In the genomic region with DNA sequence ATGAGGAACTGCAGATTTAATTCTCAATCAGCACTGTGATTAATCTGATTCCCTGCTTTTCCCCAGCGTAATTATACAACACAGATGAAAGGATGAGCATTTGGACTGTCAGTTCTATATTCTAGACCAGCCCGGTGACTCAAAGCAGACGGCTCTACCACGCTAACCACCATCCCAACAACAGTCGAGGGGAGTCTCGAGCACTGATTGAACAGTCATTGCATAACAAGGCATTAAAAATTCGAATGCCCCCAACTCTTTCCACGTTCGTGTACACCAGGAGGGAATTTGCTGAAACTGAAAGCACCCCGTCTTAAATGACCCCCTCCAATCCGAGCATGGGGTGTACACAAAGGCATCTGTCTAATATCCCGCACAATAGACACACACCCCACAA, we compare ENCODE assay signal across 8 cellular contexts. TPM values are rescaled to one million over a fixed set of nuclear protein-coding genes. Genes with fewer than 3 reads are reported as not detected.
A peak's percentile ranks its signal among the peaks of the same experiment; 100 is the strongest.
DNase-seq lines count a peak whose midpoint lies in the region; ATAC-seq, FAIRE-seq and TF ChIP-seq lines count a peak whose summit lies in the region.

No MANE protein-coding gene starts in this region.

- peaks cover 21% of the 10 kb centered on the region for H3K79me2 ChIP-seq in mesendoderm (ENCODE audit: control insufficient read depth, insufficient read depth, low read length)

- no peak overlapping the region for H4K8ac ChIP-seq in mesendoderm (ENCODE audit: low read depth, low read length)

- no peak for DNase-seq in AG04450 (ENCODE audit: low read depth, low spot score)
- no peak for DNase-seq in RWPE1 (ENCODE audit: low spot score)
- peak; percentile 27 for DNase-seq in bronchial epithelial cell (ENCODE audit: low read depth)
- no peak for DNase-seq in mesendoderm
- no peak for DNase-seq in hippocampal formation (lab: John Stamatoyannopoulos, UW)
- no peak for DNase-seq in occipital lobe (lab: John Stamatoyannopoulos, UW)

- POLR2A ChIA-PET in AG04450 (lab: Yijun Ruan, JAX), result interaction anchor here (1.1 kb wide), 1 partner anchor 93 kb away, joined by 3 read pairs; no protein-coding TSS in a partner anchor
- POLR2A ChIA-PET in RWPE1 (lab: Yijun Ruan, JAX; ENCODE audit: low non-redundant PET), result no interaction called here

- H3K4me3 ChIP-seq in AG04450 (ENCODE audit: low read depth, low read length), result peak overlapping the region; percentile 74
- peak overlapping the region; percentile 76 for H3K4me3 ChIP-seq in bronchial epithelial cell (ENCODE audit: low read depth, low read length)
- peak overlapping the region; percentile 49 for H3K4me3 ChIP-seq in mesendoderm (ENCODE audit: low read length)
- peak overlapping the region; percentile 69 for H3K4me3 ChIP-seq in thymus (ENCODE audit: low read length)

- no peaks in the 10 kb centered on the region for H3K9me3 ChIP-seq in AG04450 (ENCODE audit: control insufficient read depth, insufficient read depth, low read length)
- H3K9me3 ChIP-seq in thymus (ENCODE audit: control insufficient read depth), result no peaks in the 10 kb centered on the region

- H3K4me1 ChIP-seq in mesendoderm (ENCODE audit: control insufficient read depth, low read depth, low read length), result no peaks in the 10 kb centered on the region
- peaks cover 2% of the 10 kb centered on the region for H3K4me1 ChIP-seq in thymus (ENCODE audit: control insufficient read depth, insufficient read depth, low read length)

- H3K4ac ChIP-seq in mesendoderm (ENCODE audit: low read depth, low read length), result no peak overlapping the region

- H3K18ac ChIP-seq in mesendoderm (ENCODE audit: low read length), result peak overlapping the region; percentile 89

- H3K27ac ChIP-seq in AG04450 (ENCODE audit: low read depth, low read length) (no peak overlapping the region), RWPE1 (peak overlapping the region; percentile 82), mesendoderm (ENCODE audit: low read depth, low read length) (no peak overlapping the region), thymus (ENCODE audit: low read depth) (peak overlapping the region; percentile 8)

- H2BK5ac ChIP-seq in mesendoderm (ENCODE audit: low read length), result no peak overlapping the region

- WGBS in mesendoderm (ENCODE audit: extremely low coverage, insufficient coverage, low lambda C conversion rate), result no CpG with 5 or more reads among the region's 12 CpGs
- under 1% methylated on average over 12 of the region's 12 CpGs for WGBS in thymus

- no peak overlapping the region for H4K5ac ChIP-seq in mesendoderm (ENCODE audit: low read length)

- H3K27me3 ChIP-seq in AG04450 (ENCODE audit: control insufficient read depth, insufficient read depth, low read length) (no peaks in the 10 kb centered on the region), bronchial epithelial cell (ENCODE audit: control insufficient read depth, insufficient read depth, low read length) (no peaks in the 10 kb centered on the region), mesendoderm (ENCODE audit: insufficient read depth, low read length, poor library complexity) (no peaks in the 10 kb centered on the region), thymus (ENCODE audit: control insufficient read depth, insufficient read depth) (no peaks in the 10 kb centered on the region)

- H2AK5ac ChIP-seq in mesendoderm (ENCODE audit: low read length), result no peak overlapping the region

- no peaks in the 10 kb centered on the region for H3K36me3 ChIP-seq in bronchial epithelial cell (ENCODE audit: control insufficient read depth, insufficient read depth, low read length)
- no peaks in the 10 kb centered on the region for H3K36me3 ChIP-seq in mesendoderm (ENCODE audit: control insufficient read depth, insufficient read depth, low read length)
- H3K36me3 ChIP-seq in thymus (ENCODE audit: control insufficient read depth, insufficient read depth), result no peaks in the 10 kb centered on the region

- peak; percentile 24 for ATAC-seq in GM19395 (IDR thresholded peaks at IDR 0.05; ENCODE audit: unreplicated experiment)

- H3K56ac ChIP-seq in mesendoderm (ENCODE audit: low read length), result peak overlapping the region; percentile 79

- peak overlapping the region; percentile 65 for H3K9ac ChIP-seq in mesendoderm (ENCODE audit: low read length)

- CTCF ChIA-PET in AG04450 (lab: Charles Lee), result interaction anchor here (0.6 to 0.7 kb wide), 3 partner anchors 9 to 368 kb away, joined by 3 read pairs; no protein-coding TSS in a partner anchor
- CTCF ChIA-PET in RWPE1 (lab: Yijun Ruan, JAX), result no interaction called here

- peak overlapping the region; percentile 16 for H3K4me2 ChIP-seq in mesendoderm (ENCODE audit: low read length)

- no peak overlapping the region for H2BK120ac ChIP-seq in mesendoderm (ENCODE audit: low read depth, low read length)

- no peak for TF ChIP-seq CTCF in AG04450 (IDR thresholded peaks at IDR 0.05; ENCODE audit: low read depth, low read length)
- TF ChIP-seq CTCF in RWPE1 (conservative IDR thresholded peaks at IDR 0.05; ENCODE audit: low read depth), result no peak
- TF ChIP-seq CTCF in bronchial epithelial cell (IDR thresholded peaks at IDR 0.05; ENCODE audit: insufficient read depth, low read length, severe bottlenecking), result no peak

- no peak overlapping the region for H3K23ac ChIP-seq in mesendoderm (ENCODE audit: low read length)

- no peaks in the 10 kb centered on the region for H3K79me1 ChIP-seq in mesendoderm (ENCODE audit: low read length)

- H2BK15ac ChIP-seq in mesendoderm (replicated peaks; ENCODE audit: low read depth), result no peak overlapping the region

- FAIRE-seq in bronchial epithelial cell (lab: Jason Lieb, UNC), result no peak

RNA-seq across cellular contexts. Expression of gene CASK, which starts 1.2 kb away (rescaled TPM):
- polyA plus RNA-seq in AG04450 (2011; rRNA removed) (20.5 and 30.0 TPM in 2 replicates), thymus (15.7 TPM)
- polyA minus RNA-seq in AG04450 (2011; rRNA and poly(A)+ RNA removed), result 26.5 and 43.3 TPM in 2 replicates
- total RNA-seq in bronchial epithelial cell (92.6 and 141 TPM in 2 replicates), occipital lobe (87.2 TPM)
- polyA plus RNA-seq in mesendoderm (2013, experiment 1 of 2), result 21.9 TPM
- 21.8 TPM for polyA plus RNA-seq in mesendoderm (2013, experiment 2 of 2)

Comparison
In these comparisons a context has a peak if more than half of its experiments do, and no peak if none do; other contexts are left out.
1. H3K27ac ChIP-seq: peak in RWPE1 (single experiment) and thymus (single experiment); none in AG04450 (single experiment) and mesendoderm (single experiment).
2. Peak in every context shown above with its lines, with median percentiles within 50 percentile points of each other: H3K4me3 ChIP-seq.